ENCODE assay signal across 6 cellular contexts in genomic region chr6:33892581-33893346, GRCh38.
"Had no signal": no experiment of that assay in that cellular context is flagged by ENCODE, and none has a peak within 500 bp of the region (broad histone marks: within the 10 kb centered on the region; RNA-seq: fewer than 3 reads in every experiment).

No MANE protein-coding gene starts in this region.

- H3K36me3 Mint-ChIP-seq: IgD-negative memory B cell had no signal

- ATAC-seq: HepG2 had no signal

- DNase-seq: GM23248, GOT3, H9, HCEC 1CT had no signal

- H3K27ac Mint-ChIP-seq: IgD-negative memory B cell had no signal

- H3K9me3 Mint-ChIP-seq: H9 had no signal

- H3K4me1 Mint-ChIP-seq: IgD-negative memory B cell had no signal

- H3K4me3 Mint-ChIP-seq: H9, IgD-negative memory B cell had no signal

- H3K4me3 ChIP-seq: GM23248 had no signal
